17 cellular contexts compared by ENCODE assay signal in the genomic region with DNA sequence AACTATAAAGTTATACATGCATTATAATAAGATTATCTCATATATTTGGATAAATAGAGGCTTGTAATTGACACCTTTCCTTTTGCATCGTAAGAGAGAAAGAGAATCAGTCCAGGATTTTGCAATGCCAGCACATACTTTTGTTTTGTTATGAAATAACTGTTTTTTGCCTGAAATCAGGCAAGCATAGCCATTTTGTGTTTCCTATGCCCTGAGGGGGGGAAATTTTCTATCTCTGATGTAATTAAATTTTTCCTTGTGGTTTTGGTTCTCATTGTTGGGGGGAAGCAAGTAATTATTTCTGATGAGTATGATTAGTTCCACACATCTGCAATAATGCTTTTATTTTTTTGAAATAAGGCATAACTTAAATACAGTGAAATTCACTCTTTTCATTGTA.
DNase-seq lines count a peak whose midpoint lies in the region; ATAC-seq and TF ChIP-seq lines count a peak whose summit lies in the region.
"Had no signal": no experiment of that assay in that cellular context is flagged by ENCODE, and none has a peak within 500 bp of the region (broad histone marks: within the 10 kb centered on the region; RNA-seq: fewer than 3 reads in every experiment).

No MANE protein-coding gene starts in this region.

- in situ Hi-C loops in astrocyte of the cerebellum (cut with HindIII; ENCODE audit: low sequenced_read_pairs), result no loop called here

- DNase-seq in AG08395 (ENCODE audit: low spot score) (peak; percentile 42), H4 (ENCODE audit: low spot score) (peak; percentile 9), astrocyte of the cerebellum (ENCODE audit: low read depth) (peak; percentile 67), foreskin fibroblast (peak; percentile 18 to 75), NCI-H2196 (lab: John Stamatoyannopoulos, UW; ENCODE audit: unreplicated experiment) (no peak), NAMALWA (ENCODE audit: low spot score) (no peak), DMS114 treated with DMSO at 0.1 percent for 48 hours (lab: John Stamatoyannopoulos, UW; ENCODE audit: unreplicated experiment) (no peak)
- DNase-seq: activated CD4-positive, alpha-beta memory T cell treated with anti-CD3 and anti-CD28 coated beads, Interleukin-2, amount 10 ng/mL, durations not matched to agents 7 days and 5 days; activated T-cell treated with anti-CD3 and anti-CD28 coated beads, Interleukin-2, amount 50 U/mL, for 72 hours; NCI-H1436 treated with DMSO at 0.1 percent for 48 hours; NCI-H524; nephron progenitor cell; PC-3; stomach; SW 1271; uterus had no signal

- TF ChIP-seq CTCF in astrocyte of the cerebellum (IDR thresholded peaks at IDR 0.05; ENCODE audit: low read depth, low read length, missing control alignments) (no peak), foreskin fibroblast (IDR thresholded peaks at IDR 0.05; ENCODE audit: low read depth, low read length) (no peak)

- no peak for ATAC-seq in GM18498 (IDR thresholded peaks at IDR 0.05; ENCODE audit: unreplicated experiment)
- ATAC-seq: activated T-cell treated with anti-CD3 and anti-CD28 coated beads, Interleukin-2, amount 50 U/mL, for 72 hours; PC-3 had no signal

- H3K4me3 ChIP-seq in astrocyte of the cerebellum (ENCODE audit: low read depth, low read length), result no peak overlapping the region
- no peak overlapping the region for H3K4me3 ChIP-seq in foreskin fibroblast (ENCODE audit: low read depth in 1 of 2, low read length in 2 of 2)
- H3K4me3 ChIP-seq: stomach, uterus had no signal

Comparison
In these comparisons a context has a peak if more than half of its experiments do, and no peak if none do; other contexts are left out.
1. DNase-seq: peak in AG08395 (single experiment), H4 (single experiment), astrocyte of the cerebellum (single experiment) and foreskin fibroblast (2 of 2); none in NCI-H2196 (single experiment), NAMALWA (single experiment) and DMS114 treated with DMSO at 0.1 percent for 48 hours (single experiment).